In genomic region chr3:197428117-197428761, GRCh38 we compare ENCODE assay signal across 1 cellular context.
TF ChIP-seq lines count a peak whose summit lies in the region.

No MANE protein-coding gene starts in this region.

TF ChIP-seq in HEK293, 187 proteins besides CTCF, POLR2A, EP300 and RAD21 (continued from another document):
- no peak for TF ChIP-seq ZNF510 (tag by site-specific recombination; IDR thresholded peaks at IDR 0.05; ENCODE audit: insufficient replicate concordance)
- TF ChIP-seq, protein P1, sequence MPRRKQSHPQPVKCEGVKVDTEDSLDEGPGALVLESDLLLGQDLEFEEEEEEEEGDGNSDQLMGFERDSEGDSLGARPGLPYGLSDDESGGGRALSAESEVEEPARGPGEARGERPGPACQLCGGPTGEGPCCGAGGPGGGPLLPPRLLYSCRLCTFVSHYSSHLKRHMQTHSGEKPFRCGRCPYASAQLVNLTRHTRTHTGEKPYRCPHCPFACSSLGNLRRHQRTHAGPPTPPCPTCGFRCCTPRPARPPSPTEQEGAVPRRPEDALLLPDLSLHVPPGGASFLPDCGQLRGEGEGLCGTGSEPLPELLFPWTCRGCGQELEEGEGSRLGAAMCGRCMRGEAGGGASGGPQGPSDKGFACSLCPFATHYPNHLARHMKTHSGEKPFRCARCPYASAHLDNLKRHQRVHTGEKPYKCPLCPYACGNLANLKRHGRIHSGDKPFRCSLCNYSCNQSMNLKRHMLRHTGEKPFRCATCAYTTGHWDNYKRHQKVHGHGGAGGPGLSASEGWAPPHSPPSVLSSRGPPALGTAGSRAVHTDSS (tag by site-specific recombination; IDR thresholded peaks at IDR 0.05): no peak
- TF ChIP-seq ZNF114 (tag by site-specific recombination; IDR thresholded peaks at IDR 0.05): no peak
- TF ChIP-seq ZNF274 (IDR thresholded peaks at IDR 0.05; ENCODE audit: low read length): no peak
- TF ChIP-seq ZNF274 (tag by site-specific recombination; IDR thresholded peaks at IDR 0.05; ENCODE audit: borderline replicate concordance): no peak
- no peak for TF ChIP-seq ZEB2 (tag by site-specific recombination; IDR thresholded peaks at IDR 0.05)
- TF ChIP-seq ZNF335 (tag by site-specific recombination; conservative IDR thresholded peaks at IDR 0.05): peak; percentile 41
- TF ChIP-seq KLF7 (tag by site-specific recombination; IDR thresholded peaks at IDR 0.05; ENCODE audit: borderline replicate concordance): peak; percentile 72
- no peak for TF ChIP-seq ZNF624 (tag by site-specific recombination; IDR thresholded peaks at IDR 0.05)
- TF ChIP-seq ZSCAN5A (tag by site-specific recombination; IDR thresholded peaks at IDR 0.05): no peak
- TF ChIP-seq ZNF558 (tag by site-specific recombination; IDR thresholded peaks at IDR 0.05): no peak
- no peak for TF ChIP-seq PRDM4 (tag by site-specific recombination; IDR thresholded peaks at IDR 0.05)
- peak; percentile 93 for TF ChIP-seq TRIM28 (IDR thresholded peaks at IDR 0.05; ENCODE audit: borderline replicate concordance, low read length)
- 0 out of 2 replicates have a peak, but pooled peaks have one; percentile 61 for TF ChIP-seq SCRT2 (tag by site-specific recombination; IDR thresholded peaks at IDR 0.05)
- no peak for TF ChIP-seq RBAK (tag by site-specific recombination; IDR thresholded peaks at IDR 0.05)
- TF ChIP-seq ZNF394 (tag by site-specific recombination; IDR thresholded peaks at IDR 0.05; ENCODE audit: borderline replicate concordance): no peak
- TF ChIP-seq ZNF416 (tag by site-specific recombination; IDR thresholded peaks at IDR 0.05): no peak
- no peak for TF ChIP-seq ZBTB21 (tag by site-specific recombination; IDR thresholded peaks at IDR 0.05)
- TF ChIP-seq, protein P2, sequence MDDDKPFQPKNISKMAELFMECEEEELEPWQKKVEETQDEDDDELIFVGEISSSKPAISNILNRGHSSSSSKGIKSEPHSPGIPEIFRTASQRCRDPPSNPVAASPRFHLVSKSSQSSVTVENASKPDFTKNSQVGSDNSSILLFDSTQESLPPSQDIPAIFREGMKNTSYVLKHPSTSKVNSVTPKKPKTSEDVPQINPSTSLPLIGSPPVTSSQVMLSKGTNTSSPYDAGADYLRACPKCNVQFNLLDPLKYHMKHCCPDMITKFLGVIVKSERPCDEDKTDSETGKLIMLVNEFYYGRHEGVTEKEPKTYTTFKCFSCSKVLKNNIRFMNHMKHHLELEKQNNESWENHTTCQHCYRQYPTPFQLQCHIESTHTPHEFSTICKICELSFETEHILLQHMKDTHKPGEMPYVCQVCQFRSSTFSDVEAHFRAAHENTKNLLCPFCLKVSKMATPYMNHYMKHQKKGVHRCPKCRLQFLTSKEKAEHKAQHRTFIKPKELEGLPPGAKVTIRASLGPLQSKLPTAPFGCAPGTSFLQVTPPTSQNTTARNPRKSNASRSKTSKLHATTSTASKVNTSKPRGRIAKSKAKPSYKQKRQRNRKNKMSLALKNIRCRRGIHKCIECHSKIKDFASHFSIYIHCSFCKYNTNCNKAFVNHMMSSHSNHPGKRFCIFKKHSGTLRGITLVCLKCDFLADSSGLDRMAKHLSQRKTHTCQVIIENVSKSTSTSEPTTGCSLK (tag by site-specific recombination; IDR thresholded peaks at IDR 0.05): no peak
- TF ChIP-seq HOXA7 (CRISPR knock-in tag; IDR thresholded peaks at IDR 0.05; ENCODE audit: borderline replicate concordance): no peak
- TF ChIP-seq ZNF24 (tag by site-specific recombination; IDR thresholded peaks at IDR 0.05): no peak
- TF ChIP-seq FEZF1 (tag by site-specific recombination; IDR thresholded peaks at IDR 0.05): no peak
- TF ChIP-seq ZNF366 (tag by site-specific recombination; conservative IDR thresholded peaks at IDR 0.05): peak; percentile 49
- no peak for TF ChIP-seq PRDM2 (tag by site-specific recombination; IDR thresholded peaks at IDR 0.05; ENCODE audit: borderline replicate concordance)
- TF ChIP-seq ZNF544 (tag by site-specific recombination; IDR thresholded peaks at IDR 0.05): no peak
- TF ChIP-seq ZBTB44 (tag by site-specific recombination; IDR thresholded peaks at IDR 0.05): no peak
- TF ChIP-seq ZNF549 (tag by site-specific recombination; IDR thresholded peaks at IDR 0.05): no peak
- TF ChIP-seq ZNF768 (tag by site-specific recombination; IDR thresholded peaks at IDR 0.05): no peak
- TF ChIP-seq BCL11A (tag by site-specific recombination; IDR thresholded peaks at IDR 0.05; ENCODE audit: low read depth): no peak
- no peak for TF ChIP-seq ZNF223 (tag by site-specific recombination; IDR thresholded peaks at IDR 0.05)
- no peak for TF ChIP-seq ZNF76 (tag by site-specific recombination; IDR thresholded peaks at IDR 0.05; ENCODE audit: borderline replicate concordance, low read depth)
- TF ChIP-seq ZNF529 (tag by site-specific recombination; IDR thresholded peaks at IDR 0.05; ENCODE audit: insufficient replicate concordance): no peak
